ENCODE assay signal across 8 cellular contexts in genomic region chr20:35616465-35617396, GRCh38. TPM values are rescaled to one million over a fixed set of nuclear protein-coding genes. Genes with fewer than 3 reads are reported as not detected.
DNase-seq lines count a peak whose midpoint lies in the region; ATAC-seq and TF ChIP-seq lines count a peak whose summit lies in the region.

No MANE protein-coding gene starts in this region.

- H3K9me3 ChIP-seq in ES-I3 (ENCODE audit: control insufficient read depth, insufficient read depth, low read length), result no peaks in the 10 kb centered on the region
- no peaks in the 10 kb centered on the region for H3K9me3 ChIP-seq in OCI-LY1 (ENCODE audit: low read length)
- H3K9me3 ChIP-seq in neural cell (ENCODE audit: low read length), result no peaks in the 10 kb centered on the region
- no peaks in the 10 kb centered on the region for H3K9me3 ChIP-seq in upper lobe of right lung

- no peak overlapping the region for H2AFZ ChIP-seq in OCI-LY1 (ENCODE audit: low read length)
- H2AFZ ChIP-seq in neural cell (ENCODE audit: low read depth, low read length), result no peak overlapping the region

- H3K4me1 ChIP-seq in ES-I3 (ENCODE audit: insufficient read depth, low read length), result no peaks in the 10 kb centered on the region
- H3K4me1 ChIP-seq in OCI-LY1 (ENCODE audit: insufficient read depth, low read length, severe bottlenecking), result peaks cover 48% of the 10 kb centered on the region
- H3K4me1 ChIP-seq in upper lobe of right lung, result peaks cover 23% of the 10 kb centered on the region

- intact Hi-C loops in upper lobe of right lung (cut with DNase I), result no loop called here

- TF ChIP-seq EP300 in neural cell (conservative IDR thresholded peaks at IDR 0.05; ENCODE audit: poor library complexity, severe bottlenecking), result no peak

- H3K27me3 ChIP-seq in OCI-LY1 (ENCODE audit: insufficient read depth, low read length) (no peaks in the 10 kb centered on the region), neural cell (ENCODE audit: insufficient read depth, low read depth, low read length) (peaks cover 3% of the 10 kb centered on the region), upper lobe of right lung (no peaks in the 10 kb centered on the region)

- no peaks in the 10 kb centered on the region for H4K20me1 ChIP-seq in OCI-LY1 (ENCODE audit: insufficient read depth, low read length)
- no peaks in the 10 kb centered on the region for H4K20me1 ChIP-seq in neural cell (ENCODE audit: insufficient read depth)

- TF ChIP-seq CTCF in OCI-LY1 (IDR thresholded peaks at IDR 0.05; ENCODE audit: low read length) (no peak), neural cell (IDR thresholded peaks at IDR 0.05; ENCODE audit: poor library complexity, severe bottlenecking) (no peak), upper lobe of right lung (IDR thresholded peaks at IDR 0.05) (no peak)

- H3K79me2 ChIP-seq in OCI-LY1 (ENCODE audit: insufficient read depth, low read length), result no peaks in the 10 kb centered on the region
- H3K79me2 ChIP-seq in neural cell (replicated peaks; ENCODE audit: insufficient read depth, low read length), result no peaks in the 10 kb centered on the region

- DNase-seq in activated gamma-delta T cell (lab: John Stamatoyannopoulos, UW) (peak; percentile 39), foreskin melanocyte (peak; percentile 99), upper lobe of right lung (peak; percentile 95)

- no peak for TF ChIP-seq RAD21 in neural cell (conservative IDR thresholded peaks at IDR 0.05)

- H3F3A ChIP-seq in OCI-LY1 (ENCODE audit: insufficient read depth, low read length) (0 out of 2 replicates have a peak, but pooled peaks cover 4% of the 10 kb centered on the region), neural cell (ENCODE audit: insufficient read depth, low read length, poor library complexity, severe bottlenecking) (no peaks in the 10 kb centered on the region)

- H3K36me3 ChIP-seq in ES-I3 (ENCODE audit: insufficient read depth, low read length) (no peaks in the 10 kb centered on the region; the same call in 1 of the 2 replicates), OCI-LY1 (ENCODE audit: insufficient read depth, low read length) (no peaks in the 10 kb centered on the region; the same call in 1 of the 2 replicates), neural cell (ENCODE audit: insufficient read depth, low read length) (no peaks in the 10 kb centered on the region), upper lobe of right lung (peaks cover 11% of the 10 kb centered on the region)

- peak overlapping the region; percentile 55; the same call in 1 of the 2 replicates for H3K9ac ChIP-seq in ES-I3 (ENCODE audit: low read depth, low read length)
- peak overlapping the region; percentile 82 for H3K9ac ChIP-seq in OCI-LY1 (ENCODE audit: low read length)
- no peak overlapping the region for H3K9ac ChIP-seq in neural cell (ENCODE audit: low read length)

- H3K9me2 ChIP-seq in OCI-LY1 (ENCODE audit: low read depth, low read length) (no peaks in the 10 kb centered on the region), neural cell (ENCODE audit: insufficient read depth, low read length) (no peaks in the 10 kb centered on the region)

- H3K4me2 ChIP-seq in OCI-LY1 (ENCODE audit: low read length), result peak overlapping the region; percentile 99
- H3K4me2 ChIP-seq in neural cell (ENCODE audit: low read length), result no peak overlapping the region

- H3K27ac ChIP-seq in OCI-LY1 (ENCODE audit: low read depth, low read length, poor library complexity, severe bottlenecking), result peak overlapping the region; percentile 88
- no peak overlapping the region for H3K27ac ChIP-seq in neural cell (ENCODE audit: low read length)
- H3K27ac ChIP-seq in upper lobe of right lung, result peak overlapping the region; percentile 74

- H3K4me3 ChIP-seq in OCI-LY1 (ENCODE audit: low read depth, low read length, poor library complexity, severe bottlenecking) (peak overlapping the region; percentile 82), neural cell (ENCODE audit: low read length) (peak overlapping the region; percentile 78), upper lobe of right lung (peak overlapping the region; percentile 56)

- peak; percentile 63 for ATAC-seq in HG03558 (IDR thresholded peaks at IDR 0.05; ENCODE audit: extremely low read depth, unreplicated experiment)
- ATAC-seq in upper lobe of right lung, result peak; percentile 56
- ATAC-seq in HG02852 (IDR thresholded peaks at IDR 0.05; ENCODE audit: unreplicated experiment), result no peak

TF ChIP-seq in neural cell, 6 proteins besides CTCF, POLR2A, EP300 and RAD21:
- TF ChIP-seq SMC3 (conservative IDR thresholded peaks at IDR 0.05; ENCODE audit: poor library complexity) (no peak), POLR2AphosphoS5 (IDR thresholded peaks at IDR 0.05) (no peak), MXI1 (conservative IDR thresholded peaks at IDR 0.05; ENCODE audit: poor library complexity, severe bottlenecking) (no peak), EZH2 (IDR thresholded peaks at IDR 0.05; ENCODE audit: borderline replicate concordance, insufficient read depth, low read length, poor library complexity, severe bottlenecking) (no peak), TAF1 (IDR thresholded peaks at IDR 0.05; ENCODE audit: low read depth) (no peak), REST (IDR thresholded peaks at IDR 0.05; ENCODE audit: borderline replicate concordance) (no peak)

RNA-seq across cellular contexts. Expression of gene SPAG4, which starts 1.1 kb away (rescaled TPM):
- 1.2 and 4.0 TPM in 2 replicates for polyA plus RNA-seq in neural cell
- 1.5 TPM in 1 of 2 replicates, not detected in the other for polyA minus RNA-seq in neural cell
- total RNA-seq in upper lobe of right lung, result 2.9 TPM

RNA-seq across cellular contexts. Expression of gene CPNE1, which starts 48.0 kb away (rescaled TPM):
- 148 and 183 TPM in 2 replicates for polyA plus RNA-seq in neural cell
- polyA minus RNA-seq in neural cell, result 75.7 and 89.3 TPM in 2 replicates
- total RNA-seq in upper lobe of right lung, result 179 TPM

RNA-seq across cellular contexts. Expression of gene RBM12, which starts 48.0 kb away (rescaled TPM):
- 53.9 and 66.0 TPM in 2 replicates for polyA plus RNA-seq in neural cell
- 142 and 160 TPM in 2 replicates for polyA minus RNA-seq in neural cell
- 72.5 TPM for total RNA-seq in upper lobe of right lung

Comparison
In these comparisons a context has a peak if more than half of its experiments do, and no peak if none do; other contexts are left out.
1. DNase-seq: peak in every context shown above with its lines; median percentile 99 in foreskin melanocyte; 95 in upper lobe of right lung; 39 in activated gamma-delta T cell.